Comparison of ENCODE assay signal across 7 cellular contexts in the genomic region with DNA sequence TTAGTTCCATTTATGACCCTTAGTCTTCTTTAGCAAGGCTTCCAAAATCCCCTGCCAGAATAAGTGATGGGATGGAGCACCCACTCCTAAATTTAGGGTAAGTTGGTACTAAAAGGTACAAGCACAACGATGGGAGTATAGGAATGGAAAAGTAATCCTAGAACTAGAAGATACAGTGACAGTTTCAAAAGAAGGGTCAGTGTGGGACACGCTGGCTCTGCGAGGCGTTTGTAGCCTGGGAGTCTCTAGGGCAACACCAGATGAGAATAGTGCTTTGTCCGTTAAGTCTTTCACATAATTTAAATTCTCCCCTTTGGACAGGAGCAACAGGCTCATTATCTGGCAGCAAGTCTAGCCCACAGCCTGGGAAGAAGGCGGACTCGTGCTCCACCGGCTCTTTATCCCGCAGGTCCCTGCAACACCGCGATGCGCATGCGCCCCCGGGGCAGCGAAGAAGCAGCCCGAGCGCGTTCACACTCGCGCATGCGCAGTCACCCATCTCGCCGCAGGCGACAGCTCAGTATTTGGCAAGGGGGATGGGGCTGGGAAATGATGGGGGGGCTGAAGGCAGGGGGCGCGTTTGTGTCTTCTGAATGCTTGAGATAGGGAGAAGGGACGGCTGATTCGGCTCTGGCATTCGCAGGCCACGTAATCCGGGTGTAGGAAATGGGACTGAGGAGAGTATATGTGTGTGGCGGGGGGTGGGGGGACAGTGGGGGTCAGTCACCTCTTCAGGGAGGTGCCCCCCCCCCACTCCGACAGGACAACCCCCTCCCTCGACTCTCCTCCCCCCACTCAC. TPM values are rescaled to one million over a fixed set of nuclear protein-coding genes. Genes with fewer than 3 reads are reported as not detected.
DNase-seq lines count a peak whose midpoint lies in the region; ATAC-seq and TF ChIP-seq lines count a peak whose summit lies in the region.

No MANE protein-coding gene starts in this region.

- POLR2A ChIA-PET in activated B cell treated with CpG ODN at 0.5 μM for 24 hours (lab: Charles Lee): interaction anchor here (0.5 to 1.3 kb wide), 29 partner anchors 10 to 1782 kb away, joined by 3 to 20 read pairs (median 5); partner anchors contain the start of genes FAM117A, KAT7, PHB1 and SLC35B1

- peak overlapping the region; percentile 98 for H3K4me3 Mint-ChIP-seq in activated B cell treated with CpG ODN at 0.5 μM for 24 hours

- ATAC-seq in GM18511 (IDR thresholded peaks at IDR 0.05; ENCODE audit: unreplicated experiment) (peak; percentile 56), HG03139 (IDR thresholded peaks at IDR 0.05; ENCODE audit: unreplicated experiment) (peak; percentile 35), activated B cell treated with CpG ODN at 0.5 μM for 24 hours (ENCODE audit: low read depth) (peak; percentile 47)

- H3K4me1 Mint-ChIP-seq in activated B cell treated with CpG ODN at 0.5 μM for 24 hours: peaks cover 46% of the 10 kb centered on the region

- H3K27ac Mint-ChIP-seq in activated B cell treated with CpG ODN at 0.5 μM for 24 hours: peak overlapping the region; percentile 99

- H3K9me3 Mint-ChIP-seq in activated B cell treated with CpG ODN at 0.5 μM for 24 hours: no peaks in the 10 kb centered on the region

- TF ChIP-seq CTCF in activated B cell treated with CpG ODN at 0.5 μM for 24 hours (IDR thresholded peaks at IDR 0.05) (no peak), cardiac fibroblast (IDR thresholded peaks at IDR 0.05; ENCODE audit: low read depth, low read length) (no peak)

- H3K36me3 Mint-ChIP-seq in activated B cell treated with CpG ODN at 0.5 μM for 24 hours (ENCODE audit: low read depth): peaks cover 34% of the 10 kb centered on the region

- H3K27me3 Mint-ChIP-seq in activated B cell treated with CpG ODN at 0.5 μM for 24 hours: no peaks in the 10 kb centered on the region

- CTCF ChIA-PET in activated B cell treated with CpG ODN at 0.5 μM for 24 hours (lab: Charles Lee): interaction anchor here (1.6 kb wide), 1 partner anchor 107 kb away, joined by 7 read pairs; no protein-coding TSS in a partner anchor

- DNase-seq in NCI-H2227 treated with DMSO at 0.1 percent for 48 hours (lab: John Stamatoyannopoulos, UW) (peak; percentile 91), activated B cell treated with CpG ODN at 0.5 μM for 24 hours (peak; percentile 94), cardiac fibroblast (ENCODE audit: low read depth in 2 of 2) (peak; percentile 94 to 97), inferior parietal cortex (ENCODE audit: extremely low spot score) (peak; percentile 90), smooth muscle cell of the brain vasculature (ENCODE audit: low read depth, low spot score) (peak; percentile 90)

- peak overlapping the region; percentile 75 to 76 for H3K4me3 ChIP-seq in cardiac fibroblast (replicated peaks in 1 of 2; ENCODE audit: low read depth in 2 of 2, low read length in 2 of 2)

- intact Hi-C loops in activated B cell treated with CpG ODN at 0.5 μM for 24 hours (cut with micrococcal nuclease): loop anchor here (1.0 to 10.0 kb wide), 8 partner anchors 31 to 1135 kb away; partner anchors contain the start of genes FAM117A, PDK2, PHB1 and ZNF652

RNA-seq across cellular contexts. Expression of gene SPOP, which starts 0.6 kb away (rescaled TPM):
- 57.4 and 65.8 TPM in 2 replicates for total RNA-seq in activated B cell treated with CpG ODN at 0.5 μM for 24 hours

RNA-seq across cellular contexts. Expression of gene SLC35B1, which starts 30.4 kb away (rescaled TPM):
- 51.8 and 53.8 TPM in 2 replicates for total RNA-seq in activated B cell treated with CpG ODN at 0.5 μM for 24 hours

Comparison
In these comparisons a context has a peak if more than half of its experiments do, and no peak if none do; other contexts are left out.
1. Peak in every context shown above with its lines: DNase-seq, ATAC-seq and H3K4me3 ChIP-seq.